18 cellular contexts compared by ENCODE assay signal in the genomic region with DNA sequence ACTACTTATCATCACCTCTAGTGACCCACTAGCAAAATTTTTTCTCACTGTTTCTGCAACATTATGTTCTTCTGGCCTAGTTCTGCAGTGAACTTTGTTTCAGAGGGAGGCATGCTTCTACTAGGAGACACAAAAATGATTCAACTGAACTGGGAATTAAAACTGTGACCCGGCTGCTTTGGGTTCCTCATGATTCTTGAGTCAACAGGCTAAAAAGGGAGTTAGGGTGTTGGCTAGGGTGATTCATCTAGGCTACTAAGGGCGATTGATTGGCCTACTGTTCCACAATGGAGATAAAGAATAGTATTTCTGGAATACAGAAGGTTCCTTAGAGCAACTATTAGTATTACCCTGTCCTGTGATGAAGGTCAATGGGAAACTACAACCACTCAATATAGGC.
"Had no signal": no experiment of that assay in that cellular context is flagged by ENCODE, and none has a peak within 500 bp of the region (broad histone marks: within the 10 kb centered on the region; RNA-seq: fewer than 3 reads in every experiment).

No MANE protein-coding gene starts in this region.

- DNase-seq: activated CD4-positive, alpha-beta memory T cell treated with anti-CD3 and anti-CD28 coated beads for 36 hours; activated naive CD4-positive, alpha-beta T cell; activated naive CD8-positive, alpha-beta T cell treated with anti-CD3 and anti-CD28 coated beads, Interleukin-2, amount 10 ng/mL, durations not matched to agents 7 days and 5 days; anterior cingulate cortex; brain microvascular endothelial cell; glutamatergic neuron; lower lobe of right lung; nephron progenitor cell; nucleus accumbens; posterior cingulate gyrus; sigmoid colon; spleen; stimulated activated naive B cell treated with anti-CD40 and anti-IgM and Interleukin-4, amounts not matched to agents 10 μg/mL and 1 μg/mL and 100 μg/mL, for 72 hours; SW 1271; T-helper 2 cell had no signal

- H3K9me3 ChIP-seq: esophagus muscularis mucosa, lower lobe of right lung, sigmoid colon, spleen, tibial nerve had no signal

- H3K4me1 ChIP-seq: esophagus muscularis mucosa, lower lobe of right lung, sigmoid colon, spleen had no signal

- H3K27me3 ChIP-seq: brain microvascular endothelial cell, esophagus muscularis mucosa, sigmoid colon, spleen, tibial nerve had no signal

- H3K36me3 ChIP-seq: brain microvascular endothelial cell, esophagus muscularis mucosa, lower lobe of right lung, sigmoid colon, spleen, tibial nerve had no signal

- H3K27ac ChIP-seq: brain microvascular endothelial cell, coronary artery, esophagus muscularis mucosa, lower lobe of right lung, sigmoid colon, spleen had no signal

- H3K4me3 ChIP-seq: coronary artery, esophagus muscularis mucosa, lower lobe of right lung, sigmoid colon, spleen, tibial nerve had no signal
